In the genomic region with DNA sequence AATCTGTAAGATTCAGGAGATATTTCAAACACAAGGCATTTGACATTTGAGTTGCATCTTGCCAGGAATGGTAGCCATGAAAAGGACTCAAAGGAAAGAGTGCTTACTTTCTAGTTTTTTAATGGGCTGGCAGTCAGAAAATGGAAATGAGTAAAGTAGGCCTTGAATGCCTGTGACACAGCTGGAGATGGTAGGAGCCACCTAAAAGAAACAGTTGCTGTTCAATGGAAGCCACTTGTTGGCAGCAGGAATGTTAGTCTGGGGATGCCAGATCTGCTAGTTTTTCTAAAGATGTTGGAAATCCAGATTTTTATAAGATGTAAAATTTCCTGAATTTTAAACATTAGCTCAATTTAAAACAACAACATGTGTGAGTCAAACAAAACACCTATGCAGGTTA, we compare ENCODE assay signal across 13 cellular contexts. TPM values are rescaled to one million over a fixed set of nuclear protein-coding genes. Genes with fewer than 3 reads are reported as not detected.
DNase-seq lines count a peak whose midpoint lies in the region; TF ChIP-seq lines count a peak whose summit lies in the region.
"Had no signal": no experiment of that assay in that cellular context is flagged by ENCODE, and none has a peak within 500 bp of the region (broad histone marks: within the 10 kb centered on the region; RNA-seq: fewer than 3 reads in every experiment).

No MANE protein-coding gene starts in this region.

- no peak for TF ChIP-seq CTCF in chondrocyte (IDR thresholded peaks at IDR 0.05)
- no peak for TF ChIP-seq CTCF in testis (IDR thresholded peaks at IDR 0.05)
- TF ChIP-seq CTCF in brain microvascular endothelial cell (IDR thresholded peaks at IDR 0.05; ENCODE audit: low read depth, low read length, missing control alignments), result no peak
- TF ChIP-seq CTCF in GM13976 (IDR thresholded peaks at IDR 0.05; ENCODE audit: borderline replicate concordance, control extremely low read depth, extremely low read depth, insufficient read depth, missing control alignments), result no peak

- peaks cover 2% of the 10 kb centered on the region; the same call in 1 of the 2 replicates for H3K27me3 ChIP-seq in HUES48 (ENCODE audit: control insufficient read depth, insufficient read depth, low read length)
- no peaks in the 10 kb centered on the region for H3K27me3 ChIP-seq in muscle layer of colon (ENCODE audit: control insufficient read depth in 1 of 2, insufficient read depth in 2 of 2, low read length in 2 of 2)
- no peaks in the 10 kb centered on the region for H3K27me3 ChIP-seq in testis
- no peaks in the 10 kb centered on the region for H3K27me3 ChIP-seq in brain microvascular endothelial cell (replicated peaks)
- H3K27me3 ChIP-seq: BE2C had no signal

- H3K27me3 Mint-ChIP-seq in chondrocyte (ENCODE audit: low read depth), result no peaks in the 10 kb centered on the region
- H3K27me3 Mint-ChIP-seq: naive B cell had no signal

- no peak overlapping the region for H3K4me3 Mint-ChIP-seq in chondrocyte (ENCODE audit: unreplicated experiment)
- H3K4me3 Mint-ChIP-seq: activated CD4-positive, alpha-beta memory T cell treated with anti-CD3 and anti-CD28 coated beads, Interleukin-2, amount 10 ng/mL, durations not matched to agents 7 days and 5 days; activated T-cell treated with anti-CD3 and anti-CD28 coated beads, Interleukin-2, amount 50 U/mL, for 72 hours; naive B cell had no signal

- H3K36me3 ChIP-seq in HUES48 (ENCODE audit: control insufficient read depth, insufficient read depth, low read length) (no peaks in the 10 kb centered on the region), muscle layer of colon (ENCODE audit: insufficient read depth, low read length) (no peaks in the 10 kb centered on the region), testis (ENCODE audit: low read depth, missing control alignments) (no peaks in the 10 kb centered on the region), brain microvascular endothelial cell (replicated peaks) (no peaks in the 10 kb centered on the region)
- H3K36me3 ChIP-seq: BE2C had no signal

- no peaks in the 10 kb centered on the region for H3K9me3 Mint-ChIP-seq in chondrocyte (ENCODE audit: low read depth)
- H3K9me3 Mint-ChIP-seq: activated CD4-positive, alpha-beta memory T cell treated with anti-CD3 and anti-CD28 coated beads, Interleukin-2, amount 10 ng/mL, durations not matched to agents 7 days and 5 days; activated T-cell treated with anti-CD3 and anti-CD28 coated beads, Interleukin-2, amount 50 U/mL, for 72 hours; naive B cell had no signal

- DNase-seq in chondrocyte (ENCODE audit: low spot score) (no peak), testis (no peak), DMS153 treated with DMSO at 0.1 percent for 48 hours (lab: John Stamatoyannopoulos, UW; ENCODE audit: unreplicated experiment) (no peak), brain microvascular endothelial cell (no peak), GM13976 (ENCODE audit: low spot score) (no peak)
- DNase-seq: activated CD4-positive, alpha-beta memory T cell treated with anti-CD3 and anti-CD28 coated beads, Interleukin-2, amount 10 ng/mL, durations not matched to agents 7 days and 5 days; activated T-cell treated with anti-CD3 and anti-CD28 coated beads, Interleukin-2, amount 50 U/mL, for 72 hours; BE2C; DND-41; naive B cell; NCI-H2227 treated with DMSO at 0.1 percent for 48 hours had no signal

- no peak overlapping the region for H3K9ac ChIP-seq in HUES48 (ENCODE audit: low read depth, low read length)
- H3K9ac ChIP-seq in muscle layer of colon (ENCODE audit: low read length), result no peak overlapping the region

- in situ Hi-C loops in brain microvascular endothelial cell (cut with HindIII; ENCODE audit: low pct_ligation_motif_present, low sequenced_read_pairs) (no loop called here), GM13976 (cut with MboI; ENCODE audit: low sequenced_read_pairs, unreplicated experiment) (no loop called here)

- no peak for TF ChIP-seq POLR2A in testis (IDR thresholded peaks at IDR 0.05)

- H3K4me1 Mint-ChIP-seq in chondrocyte (ENCODE audit: low read depth), result peaks cover 77% of the 10 kb centered on the region
- H3K4me1 Mint-ChIP-seq: activated CD4-positive, alpha-beta memory T cell treated with anti-CD3 and anti-CD28 coated beads, Interleukin-2, amount 10 ng/mL, durations not matched to agents 7 days and 5 days had no signal

- intact Hi-C loops in testis (cut with DNase I; ENCODE audit: low total_unique reads), result no loop called here

- H3K27ac ChIP-seq in HUES48 (ENCODE audit: low read depth, low read length) (peak overlapping the region; percentile 31), muscle layer of colon (ENCODE audit: low read depth, low read length) (peak overlapping the region; percentile 10), testis (peak overlapping the region; percentile 60 to 76), brain microvascular endothelial cell (no peak overlapping the region)

- H3K4me1 ChIP-seq in HUES48 (ENCODE audit: control insufficient read depth, insufficient read depth, low read length) (peaks cover 78% of the 10 kb centered on the region), muscle layer of colon (ENCODE audit: insufficient read depth, low read length) (peaks cover 52% of the 10 kb centered on the region), testis (peaks cover 35% of the 10 kb centered on the region)
- H3K4me1 ChIP-seq: BE2C had no signal

- peak overlapping the region; percentile 91 for H3K27ac Mint-ChIP-seq in chondrocyte (ENCODE audit: unreplicated experiment)
- H3K27ac Mint-ChIP-seq: activated CD4-positive, alpha-beta memory T cell treated with anti-CD3 and anti-CD28 coated beads, Interleukin-2, amount 10 ng/mL, durations not matched to agents 7 days and 5 days; activated T-cell treated with anti-CD3 and anti-CD28 coated beads, Interleukin-2, amount 50 U/mL, for 72 hours; naive B cell had no signal

- H3K4me3 ChIP-seq in HUES48 (ENCODE audit: low read depth, low read length), result no peak overlapping the region
- H3K4me3 ChIP-seq in muscle layer of colon (ENCODE audit: low read depth in 1 of 2, low read length in 2 of 2), result peak overlapping the region in 1 of 2 donors; percentile 23
- H3K4me3 ChIP-seq in testis, result no peak overlapping the region
- no peak overlapping the region for H3K4me3 ChIP-seq in brain microvascular endothelial cell (ENCODE audit: low read depth, low read length)

- H3K9me3 ChIP-seq in HUES48 (ENCODE audit: control insufficient read depth, insufficient read depth, low read length), result no peaks in the 10 kb centered on the region
- H3K9me3 ChIP-seq in muscle layer of colon (ENCODE audit: low read length), result no peaks in the 10 kb centered on the region
- H3K9me3 ChIP-seq in testis, result no peaks in the 10 kb centered on the region
- H3K9me3 ChIP-seq: BE2C had no signal

- H3K36me3 Mint-ChIP-seq in chondrocyte (ENCODE audit: low read depth), result no peaks in the 10 kb centered on the region
- H3K36me3 Mint-ChIP-seq: naive B cell had no signal

RNA-seq across cellular contexts. Expression of gene CACHD1, which starts 43.6 kb away (rescaled TPM):
- total RNA-seq in chondrocyte (10.4 to 13.7 TPM (median 10.5 TPM) in 3 replicates), testis (10 to 100 TPM in 1 of 2 donors, 1 to 10 TPM in 1; 8.3 to 10.3 TPM)
- 7.4 TPM for polyA plus RNA-seq in testis (ENCODE audit: insufficient read depth, low read depth, low replicate concordance)
